ENCODE assay signal across 1 cellular context in the genomic region with DNA sequence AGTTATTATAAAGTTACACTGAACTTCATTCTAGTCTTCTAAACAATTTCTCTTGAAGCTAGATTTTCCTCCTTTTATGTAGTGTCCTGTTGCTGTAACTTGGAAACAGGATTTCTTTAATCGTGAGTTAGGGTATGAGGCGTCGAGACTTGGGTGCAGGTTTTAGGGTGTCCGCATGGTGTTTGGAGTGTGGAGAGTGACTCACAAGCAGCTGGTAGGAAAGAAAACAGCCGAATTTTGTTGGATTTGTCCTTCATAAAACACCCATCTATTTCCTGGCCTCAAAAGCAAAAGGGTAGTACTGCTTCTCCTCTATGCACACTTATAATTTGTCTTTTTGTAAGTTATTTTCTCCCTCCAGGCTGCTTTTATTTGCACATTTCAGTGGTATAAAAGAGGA.
TF ChIP-seq lines count a peak whose summit lies in the region.

No MANE protein-coding gene starts in this region.

TF ChIP-seq in K562, 482 proteins besides CTCF, POLR2A, EP300 and RAD21 (continued from another document):
- TF ChIP-seq, protein P1, sequence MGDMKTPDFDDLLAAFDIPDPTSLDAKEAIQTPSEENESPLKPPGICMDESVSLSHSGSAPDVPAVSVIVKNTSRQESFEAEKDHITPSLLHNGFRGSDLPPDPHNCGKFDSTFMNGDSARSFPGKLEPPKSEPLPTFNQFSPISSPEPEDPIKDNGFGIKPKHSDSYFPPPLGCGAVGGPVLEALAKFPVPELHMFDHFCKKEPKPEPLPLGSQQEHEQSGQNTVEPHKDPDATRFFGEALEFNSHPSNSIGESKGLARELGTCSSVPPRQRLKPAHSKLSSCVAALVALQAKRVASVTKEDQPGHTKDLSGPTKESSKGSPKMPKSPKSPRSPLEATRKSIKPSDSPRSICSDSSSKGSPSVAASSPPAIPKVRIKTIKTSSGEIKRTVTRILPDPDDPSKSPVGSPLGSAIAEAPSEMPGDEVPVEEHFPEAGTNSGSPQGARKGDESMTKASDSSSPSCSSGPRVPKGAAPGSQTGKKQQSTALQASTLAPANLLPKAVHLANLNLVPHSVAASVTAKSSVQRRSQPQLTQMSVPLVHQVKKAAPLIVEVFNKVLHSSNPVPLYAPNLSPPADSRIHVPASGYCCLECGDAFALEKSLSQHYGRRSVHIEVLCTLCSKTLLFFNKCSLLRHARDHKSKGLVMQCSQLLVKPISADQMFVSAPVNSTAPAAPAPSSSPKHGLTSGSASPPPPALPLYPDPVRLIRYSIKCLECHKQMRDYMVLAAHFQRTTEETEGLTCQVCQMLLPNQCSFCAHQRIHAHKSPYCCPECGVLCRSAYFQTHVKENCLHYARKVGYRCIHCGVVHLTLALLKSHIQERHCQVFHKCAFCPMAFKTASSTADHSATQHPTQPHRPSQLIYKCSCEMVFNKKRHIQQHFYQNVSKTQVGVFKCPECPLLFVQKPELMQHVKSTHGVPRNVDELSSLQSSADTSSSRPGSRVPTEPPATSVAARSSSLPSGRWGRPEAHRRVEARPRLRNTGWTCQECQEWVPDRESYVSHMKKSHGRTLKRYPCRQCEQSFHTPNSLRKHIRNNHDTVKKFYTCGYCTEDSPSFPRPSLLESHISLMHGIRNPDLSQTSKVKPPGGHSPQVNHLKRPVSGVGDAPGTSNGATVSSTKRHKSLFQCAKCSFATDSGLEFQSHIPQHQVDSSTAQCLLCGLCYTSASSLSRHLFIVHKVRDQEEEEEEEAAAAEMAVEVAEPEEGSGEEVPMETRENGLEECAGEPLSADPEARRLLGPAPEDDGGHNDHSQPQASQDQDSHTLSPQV (IDR thresholded peaks at IDR 0.05) = peak; percentile 29; the same call in 1 of the 2 replicates
- TF ChIP-seq, protein P2, sequence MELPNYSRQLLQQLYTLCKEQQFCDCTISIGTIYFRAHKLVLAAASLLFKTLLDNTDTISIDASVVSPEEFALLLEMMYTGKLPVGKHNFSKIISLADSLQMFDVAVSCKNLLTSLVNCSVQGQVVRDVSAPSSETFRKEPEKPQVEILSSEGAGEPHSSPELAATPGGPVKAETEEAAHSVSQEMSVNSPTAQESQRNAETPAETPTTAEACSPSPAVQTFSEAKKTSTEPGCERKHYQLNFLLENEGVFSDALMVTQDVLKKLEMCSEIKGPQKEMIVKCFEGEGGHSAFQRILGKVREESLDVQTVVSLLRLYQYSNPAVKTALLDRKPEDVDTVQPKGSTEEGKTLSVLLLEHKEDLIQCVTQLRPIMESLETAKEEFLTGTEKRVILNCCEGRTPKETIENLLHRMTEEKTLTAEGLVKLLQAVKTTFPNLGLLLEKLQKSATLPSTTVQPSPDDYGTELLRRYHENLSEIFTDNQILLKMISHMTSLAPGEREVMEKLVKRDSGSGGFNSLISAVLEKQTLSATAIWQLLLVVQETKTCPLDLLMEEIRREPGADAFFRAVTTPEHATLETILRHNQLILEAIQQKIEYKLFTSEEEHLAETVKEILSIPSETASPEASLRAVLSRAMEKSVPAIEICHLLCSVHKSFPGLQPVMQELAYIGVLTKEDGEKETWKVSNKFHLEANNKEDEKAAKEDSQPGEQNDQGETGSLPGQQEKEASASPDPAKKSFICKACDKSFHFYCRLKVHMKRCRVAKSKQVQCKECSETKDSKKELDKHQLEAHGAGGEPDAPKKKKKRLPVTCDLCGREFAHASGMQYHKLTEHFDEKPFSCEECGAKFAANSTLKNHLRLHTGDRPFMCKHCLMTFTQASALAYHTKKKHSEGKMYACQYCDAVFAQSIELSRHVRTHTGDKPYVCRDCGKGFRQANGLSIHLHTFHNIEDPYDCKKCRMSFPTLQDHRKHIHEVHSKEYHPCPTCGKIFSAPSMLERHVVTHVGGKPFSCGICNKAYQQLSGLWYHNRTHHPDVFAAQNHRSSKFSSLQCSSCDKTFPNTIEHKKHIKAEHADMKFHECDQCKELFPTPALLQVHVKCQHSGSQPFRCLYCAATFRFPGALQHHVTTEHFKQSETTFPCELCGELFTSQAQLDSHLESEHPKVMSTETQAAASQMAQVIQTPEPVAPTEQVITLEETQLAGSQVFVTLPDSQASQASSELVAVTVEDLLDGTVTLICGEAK (IDR thresholded peaks at IDR 0.05) = no peak
- TF ChIP-seq, protein P2 (CRISPR knock-in tag; IDR thresholded peaks at IDR 0.05) = no peak
- 0 out of 2 replicates have a peak, but pooled peaks have one; percentile 21 for TF ChIP-seq FOSL1 (tag; conservative IDR thresholded peaks at IDR 0.05)
- TF ChIP-seq CBX5 (IDR thresholded peaks at IDR 0.05; ENCODE audit: borderline replicate concordance, low read depth) = no peak
- TF ChIP-seq, protein P3, sequence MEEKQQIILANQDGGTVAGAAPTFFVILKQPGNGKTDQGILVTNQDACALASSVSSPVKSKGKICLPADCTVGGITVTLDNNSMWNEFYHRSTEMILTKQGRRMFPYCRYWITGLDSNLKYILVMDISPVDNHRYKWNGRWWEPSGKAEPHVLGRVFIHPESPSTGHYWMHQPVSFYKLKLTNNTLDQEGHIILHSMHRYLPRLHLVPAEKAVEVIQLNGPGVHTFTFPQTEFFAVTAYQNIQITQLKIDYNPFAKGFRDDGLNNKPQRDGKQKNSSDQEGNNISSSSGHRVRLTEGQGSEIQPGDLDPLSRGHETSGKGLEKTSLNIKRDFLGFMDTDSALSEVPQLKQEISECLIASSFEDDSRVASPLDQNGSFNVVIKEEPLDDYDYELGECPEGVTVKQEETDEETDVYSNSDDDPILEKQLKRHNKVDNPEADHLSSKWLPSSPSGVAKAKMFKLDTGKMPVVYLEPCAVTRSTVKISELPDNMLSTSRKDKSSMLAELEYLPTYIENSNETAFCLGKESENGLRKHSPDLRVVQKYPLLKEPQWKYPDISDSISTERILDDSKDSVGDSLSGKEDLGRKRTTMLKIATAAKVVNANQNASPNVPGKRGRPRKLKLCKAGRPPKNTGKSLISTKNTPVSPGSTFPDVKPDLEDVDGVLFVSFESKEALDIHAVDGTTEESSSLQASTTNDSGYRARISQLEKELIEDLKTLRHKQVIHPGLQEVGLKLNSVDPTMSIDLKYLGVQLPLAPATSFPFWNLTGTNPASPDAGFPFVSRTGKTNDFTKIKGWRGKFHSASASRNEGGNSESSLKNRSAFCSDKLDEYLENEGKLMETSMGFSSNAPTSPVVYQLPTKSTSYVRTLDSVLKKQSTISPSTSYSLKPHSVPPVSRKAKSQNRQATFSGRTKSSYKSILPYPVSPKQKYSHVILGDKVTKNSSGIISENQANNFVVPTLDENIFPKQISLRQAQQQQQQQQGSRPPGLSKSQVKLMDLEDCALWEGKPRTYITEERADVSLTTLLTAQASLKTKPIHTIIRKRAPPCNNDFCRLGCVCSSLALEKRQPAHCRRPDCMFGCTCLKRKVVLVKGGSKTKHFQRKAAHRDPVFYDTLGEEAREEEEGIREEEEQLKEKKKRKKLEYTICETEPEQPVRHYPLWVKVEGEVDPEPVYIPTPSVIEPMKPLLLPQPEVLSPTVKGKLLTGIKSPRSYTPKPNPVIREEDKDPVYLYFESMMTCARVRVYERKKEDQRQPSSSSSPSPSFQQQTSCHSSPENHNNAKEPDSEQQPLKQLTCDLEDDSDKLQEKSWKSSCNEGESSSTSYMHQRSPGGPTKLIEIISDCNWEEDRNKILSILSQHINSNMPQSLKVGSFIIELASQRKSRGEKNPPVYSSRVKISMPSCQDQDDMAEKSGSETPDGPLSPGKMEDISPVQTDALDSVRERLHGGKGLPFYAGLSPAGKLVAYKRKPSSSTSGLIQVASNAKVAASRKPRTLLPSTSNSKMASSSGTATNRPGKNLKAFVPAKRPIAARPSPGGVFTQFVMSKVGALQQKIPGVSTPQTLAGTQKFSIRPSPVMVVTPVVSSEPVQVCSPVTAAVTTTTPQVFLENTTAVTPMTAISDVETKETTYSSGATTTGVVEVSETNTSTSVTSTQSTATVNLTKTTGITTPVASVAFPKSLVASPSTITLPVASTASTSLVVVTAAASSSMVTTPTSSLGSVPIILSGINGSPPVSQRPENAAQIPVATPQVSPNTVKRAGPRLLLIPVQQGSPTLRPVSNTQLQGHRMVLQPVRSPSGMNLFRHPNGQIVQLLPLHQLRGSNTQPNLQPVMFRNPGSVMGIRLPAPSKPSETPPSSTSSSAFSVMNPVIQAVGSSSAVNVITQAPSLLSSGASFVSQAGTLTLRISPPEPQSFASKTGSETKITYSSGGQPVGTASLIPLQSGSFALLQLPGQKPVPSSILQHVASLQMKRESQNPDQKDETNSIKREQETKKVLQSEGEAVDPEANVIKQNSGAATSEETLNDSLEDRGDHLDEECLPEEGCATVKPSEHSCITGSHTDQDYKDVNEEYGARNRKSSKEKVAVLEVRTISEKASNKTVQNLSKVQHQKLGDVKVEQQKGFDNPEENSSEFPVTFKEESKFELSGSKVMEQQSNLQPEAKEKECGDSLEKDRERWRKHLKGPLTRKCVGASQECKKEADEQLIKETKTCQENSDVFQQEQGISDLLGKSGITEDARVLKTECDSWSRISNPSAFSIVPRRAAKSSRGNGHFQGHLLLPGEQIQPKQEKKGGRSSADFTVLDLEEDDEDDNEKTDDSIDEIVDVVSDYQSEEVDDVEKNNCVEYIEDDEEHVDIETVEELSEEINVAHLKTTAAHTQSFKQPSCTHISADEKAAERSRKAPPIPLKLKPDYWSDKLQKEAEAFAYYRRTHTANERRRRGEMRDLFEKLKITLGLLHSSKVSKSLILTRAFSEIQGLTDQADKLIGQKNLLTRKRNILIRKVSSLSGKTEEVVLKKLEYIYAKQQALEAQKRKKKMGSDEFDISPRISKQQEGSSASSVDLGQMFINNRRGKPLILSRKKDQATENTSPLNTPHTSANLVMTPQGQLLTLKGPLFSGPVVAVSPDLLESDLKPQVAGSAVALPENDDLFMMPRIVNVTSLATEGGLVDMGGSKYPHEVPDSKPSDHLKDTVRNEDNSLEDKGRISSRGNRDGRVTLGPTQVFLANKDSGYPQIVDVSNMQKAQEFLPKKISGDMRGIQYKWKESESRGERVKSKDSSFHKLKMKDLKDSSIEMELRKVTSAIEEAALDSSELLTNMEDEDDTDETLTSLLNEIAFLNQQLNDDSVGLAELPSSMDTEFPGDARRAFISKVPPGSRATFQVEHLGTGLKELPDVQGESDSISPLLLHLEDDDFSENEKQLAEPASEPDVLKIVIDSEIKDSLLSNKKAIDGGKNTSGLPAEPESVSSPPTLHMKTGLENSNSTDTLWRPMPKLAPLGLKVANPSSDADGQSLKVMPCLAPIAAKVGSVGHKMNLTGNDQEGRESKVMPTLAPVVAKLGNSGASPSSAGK (IDR thresholded peaks at IDR 0.05) = peak; percentile 73
- peak; percentile 80 for TF ChIP-seq L3MBTL2 (IDR thresholded peaks at IDR 0.05)
- TF ChIP-seq, protein P4, sequence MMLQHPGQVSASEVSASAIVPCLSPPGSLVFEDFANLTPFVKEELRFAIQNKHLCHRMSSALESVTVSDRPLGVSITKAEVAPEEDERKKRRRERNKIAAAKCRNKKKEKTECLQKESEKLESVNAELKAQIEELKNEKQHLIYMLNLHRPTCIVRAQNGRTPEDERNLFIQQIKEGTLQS (IDR thresholded peaks at IDR 0.05) = peak; percentile 50; the same call in 1 of the 2 replicates
- TF ChIP-seq, protein P4 (CRISPR knock-in tag; conservative IDR thresholded peaks at IDR 0.05) = no peak
